ENCODE assay signal across 7 cellular contexts in the genomic region with DNA sequence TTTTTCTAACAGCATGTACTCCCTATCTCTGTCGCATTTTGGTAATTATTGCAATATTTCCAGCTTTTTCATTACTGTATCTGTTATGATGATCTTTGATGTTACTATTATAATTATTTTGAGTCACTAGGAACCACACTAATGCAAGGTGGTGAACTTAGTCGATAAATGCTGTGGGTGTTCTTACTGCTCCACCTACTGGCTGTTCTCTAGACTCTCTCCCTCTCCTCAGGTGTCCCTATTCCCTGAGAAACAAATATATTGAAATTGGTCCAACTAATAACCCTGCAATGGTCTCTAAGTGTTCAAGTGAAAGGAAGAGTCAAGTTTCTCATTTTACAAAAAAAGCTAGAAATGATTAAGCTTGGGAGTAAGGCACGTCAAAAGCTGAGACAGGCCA. TPM values are rescaled to one million over a fixed set of nuclear protein-coding genes. Genes with fewer than 3 reads are reported as not detected.
DNase-seq lines count a peak whose midpoint lies in the region; FAIRE-seq and TF ChIP-seq lines count a peak whose summit lies in the region.

No MANE protein-coding gene starts in this region.

- H3K4me3 ChIP-seq in GM12875 (ENCODE audit: low read depth, low read length) = no peak overlapping the region

- no peak for FAIRE-seq in GM12891 (lab: Jason Lieb, UNC)

- in situ Hi-C loops in SK-MEL-5 (cut with HindIII; ENCODE audit: low pct_unique_long_range_greater_than_20kb, low sequenced_read_pairs) = no loop called here

- no peaks in the 10 kb centered on the region for H3K9me3 Mint-ChIP-seq in HFFc6

- H3K27me3 Mint-ChIP-seq in HFFc6 (ENCODE audit: insufficient read depth) = no peaks in the 10 kb centered on the region; the same call in 1 of the 2 replicates

- peak; percentile 6 for DNase-seq in HFFc6
- peak; percentile 51 for DNase-seq in SK-MEL-5 (ENCODE audit: low read depth, low spot score)
- peak; percentile 22 for DNase-seq in iPS-NIHi11 (ENCODE audit: low spot score)
- no peak for DNase-seq in activated naive CD4-positive, alpha-beta T cell treated with anti-CD3 and anti-CD28 coated beads, Interleukin-2, amount 50 U/mL, for 16 hours
- no peak for DNase-seq in NCI-H2081 treated with DMSO at 0.1 percent for 48 hours (lab: John Stamatoyannopoulos, UW)
- no peak for DNase-seq in GM12891 (ENCODE audit: insufficient read length, low spot score)

- TF ChIP-seq POLR2A in GM12891 (IDR thresholded peaks at IDR 0.05; ENCODE audit: low read depth, low read length) = no peak

- peaks cover 22% of the 10 kb centered on the region; the same call in 1 of the 2 replicates for H3K36me3 Mint-ChIP-seq in HFFc6 (ENCODE audit: low read depth)

- peaks cover 18% of the 10 kb centered on the region for H3K4me1 Mint-ChIP-seq in HFFc6 (ENCODE audit: low read depth)

- TF ChIP-seq CTCF in GM12875 (IDR thresholded peaks at IDR 0.05; ENCODE audit: borderline replicate concordance, insufficient read depth, low read depth, low read length) (peak; percentile 48; the same call in 1 of the 2 replicates), HFFc6 (IDR thresholded peaks at IDR 0.05) (peak; percentile 72)

- H3K4me3 Mint-ChIP-seq in HFFc6 = no peak overlapping the region

- no peak overlapping the region for H3K27ac Mint-ChIP-seq in HFFc6

TF ChIP-seq in GM12891, 5 proteins besides CTCF, POLR2A, EP300 and RAD21:
- TF ChIP-seq POU2F2 (IDR thresholded peaks at IDR 0.05; ENCODE audit: low read depth, low read length) (no peak), POLR2AphosphoS5 (IDR thresholded peaks at IDR 0.05; ENCODE audit: low read depth, low read length) (no peak), PAX5 (IDR thresholded peaks at IDR 0.05; ENCODE audit: insufficient read depth, low read length, severe bottlenecking) (no peak), TAF1 (IDR thresholded peaks at IDR 0.05; ENCODE audit: low read depth, low read length) (no peak), SPI1 (IDR thresholded peaks at IDR 0.05; ENCODE audit: low read depth, low read length) (no peak)

RNA-seq across cellular contexts. Expression of gene ARL14EP, which starts 10.5 kb away (rescaled TPM):
- total RNA-seq in HFFc6 (2021; fragmentation: NEBNext Ultra II Directional; extraction: Animal tissue kit (Norgen Biotek cat#: 25700)) = 10 to 100 TPM; 16.5 to 23.6 (median 20.6) TPM
- total RNA-seq in SK-MEL-5 (2014; rRNA removed; shearing (Covaris generic)) = 37.1 and 41.8 TPM in 2 replicates
- polyA plus RNA-seq in SK-MEL-5 (2015; cell fraction: cytosol; rRNA removed) = 14.1 and 15.3 TPM in 2 replicates
- polyA plus RNA-seq in SK-MEL-5 (2015; cell fraction: nucleus; rRNA removed) = 27.4 and 29.0 TPM in 2 replicates
- polyA plus RNA-seq in GM12891 (2012; ENCODE audit: low read depth, missing spikeins) = 22.0 TPM

Comparison
In these comparisons a context has a peak if more than half of its experiments do, and no peak if none do; other contexts are left out.
1. DNase-seq: peak in HFFc6 (single experiment), SK-MEL-5 (single experiment) and iPS-NIHi11 (single experiment); none in activated naive CD4-positive, alpha-beta T cell treated with anti-CD3 and anti-CD28 coated beads, Interleukin-2, amount 50 U/mL, for 16 hours (single experiment), NCI-H2081 treated with DMSO at 0.1 percent for 48 hours (single experiment) and GM12891 (single experiment).